ENCODE assay signal across 1 cellular context in the genomic region with DNA sequence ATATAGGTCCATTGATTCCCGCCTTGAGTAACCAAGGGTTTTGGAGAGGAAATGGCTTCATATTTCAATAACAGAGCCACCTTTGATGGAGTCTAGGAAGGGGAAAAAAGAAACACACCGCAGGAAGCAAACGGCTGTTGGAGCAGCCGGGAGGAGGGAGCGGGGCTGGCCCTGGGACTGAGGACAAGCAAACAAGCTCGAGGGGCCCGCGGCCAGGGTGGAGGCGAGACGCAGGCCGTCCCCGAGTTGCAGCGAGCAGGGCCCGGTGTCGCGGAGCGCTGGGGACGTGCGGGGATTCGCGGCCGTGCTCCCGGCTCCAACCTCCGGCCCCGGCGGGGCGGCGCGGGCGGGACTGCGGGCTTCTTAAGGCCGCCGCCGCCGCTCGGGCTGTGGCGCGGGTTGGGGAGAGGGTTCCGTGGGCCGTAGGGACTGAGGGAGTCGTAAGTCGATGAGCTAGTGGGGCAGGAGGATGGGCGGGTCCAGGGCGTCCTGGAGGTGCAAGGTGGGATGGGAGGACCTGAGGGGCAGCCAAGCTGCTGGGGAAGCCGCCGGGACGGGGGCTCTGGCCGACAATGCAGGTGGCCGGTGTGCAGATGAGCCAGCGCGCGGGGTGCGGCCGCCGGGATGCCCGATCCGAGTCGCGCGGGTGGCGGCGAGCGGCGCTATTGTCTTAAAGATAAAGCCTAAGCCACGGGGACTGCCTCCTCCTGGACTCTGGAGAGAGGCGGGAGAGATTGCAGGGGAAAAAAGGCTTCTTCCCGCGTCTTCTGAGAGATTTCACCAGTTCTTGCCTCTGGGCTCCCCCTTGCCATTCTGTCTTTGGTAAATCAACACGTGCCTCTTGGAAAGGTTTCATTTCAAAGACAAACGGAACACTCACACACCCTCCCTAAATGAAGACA.
TF ChIP-seq lines count a peak whose summit lies in the region.

No MANE protein-coding gene starts in this region.

TF ChIP-seq in HepG2, 621 proteins besides CTCF, POLR2A, EP300 and RAD21 (continued from another document and continues in another):
- TF ChIP-seq, protein P1, sequence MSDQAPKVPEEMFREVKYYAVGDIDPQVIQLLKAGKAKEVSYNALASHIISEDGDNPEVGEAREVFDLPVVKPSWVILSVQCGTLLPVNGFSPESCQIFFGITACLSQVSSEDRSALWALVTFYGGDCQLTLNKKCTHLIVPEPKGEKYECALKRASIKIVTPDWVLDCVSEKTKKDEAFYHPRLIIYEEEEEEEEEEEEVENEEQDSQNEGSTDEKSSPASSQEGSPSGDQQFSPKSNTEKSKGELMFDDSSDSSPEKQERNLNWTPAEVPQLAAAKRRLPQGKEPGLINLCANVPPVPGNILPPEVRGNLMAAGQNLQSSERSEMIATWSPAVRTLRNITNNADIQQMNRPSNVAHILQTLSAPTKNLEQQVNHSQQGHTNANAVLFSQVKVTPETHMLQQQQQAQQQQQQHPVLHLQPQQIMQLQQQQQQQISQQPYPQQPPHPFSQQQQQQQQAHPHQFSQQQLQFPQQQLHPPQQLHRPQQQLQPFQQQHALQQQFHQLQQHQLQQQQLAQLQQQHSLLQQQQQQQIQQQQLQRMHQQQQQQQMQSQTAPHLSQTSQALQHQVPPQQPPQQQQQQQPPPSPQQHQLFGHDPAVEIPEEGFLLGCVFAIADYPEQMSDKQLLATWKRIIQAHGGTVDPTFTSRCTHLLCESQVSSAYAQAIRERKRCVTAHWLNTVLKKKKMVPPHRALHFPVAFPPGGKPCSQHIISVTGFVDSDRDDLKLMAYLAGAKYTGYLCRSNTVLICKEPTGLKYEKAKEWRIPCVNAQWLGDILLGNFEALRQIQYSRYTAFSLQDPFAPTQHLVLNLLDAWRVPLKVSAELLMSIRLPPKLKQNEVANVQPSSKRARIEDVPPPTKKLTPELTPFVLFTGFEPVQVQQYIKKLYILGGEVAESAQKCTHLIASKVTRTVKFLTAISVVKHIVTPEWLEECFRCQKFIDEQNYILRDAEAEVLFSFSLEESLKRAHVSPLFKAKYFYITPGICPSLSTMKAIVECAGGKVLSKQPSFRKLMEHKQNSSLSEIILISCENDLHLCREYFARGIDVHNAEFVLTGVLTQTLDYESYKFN (CRISPR knock-in tag; conservative IDR thresholded peaks at IDR 0.05), result 0 out of 2 replicates have a peak, but pooled peaks have one; percentile 16
- no peak for TF ChIP-seq ZNF383 (CRISPR knock-in tag; IDR thresholded peaks at IDR 0.05; ENCODE audit: borderline replicate concordance)
- no peak for TF ChIP-seq HMGA1 (CRISPR knock-in tag; conservative IDR thresholded peaks at IDR 0.05)
- no peak for TF ChIP-seq EHMT2 (IDR thresholded peaks at IDR 0.05; ENCODE audit: borderline replicate concordance, low read depth, low read length)
- TF ChIP-seq EZH2 (conservative IDR thresholded peaks at IDR 0.05; ENCODE audit: low read depth, low read length), result no peak
- TF ChIP-seq ZNF557 (CRISPR knock-in tag; IDR thresholded peaks at IDR 0.05), result no peak
- TF ChIP-seq ZNF260 (CRISPR knock-in tag; IDR thresholded peaks at IDR 0.05; ENCODE audit: borderline replicate concordance, low read depth), result no peak
- TF ChIP-seq, protein P2, sequence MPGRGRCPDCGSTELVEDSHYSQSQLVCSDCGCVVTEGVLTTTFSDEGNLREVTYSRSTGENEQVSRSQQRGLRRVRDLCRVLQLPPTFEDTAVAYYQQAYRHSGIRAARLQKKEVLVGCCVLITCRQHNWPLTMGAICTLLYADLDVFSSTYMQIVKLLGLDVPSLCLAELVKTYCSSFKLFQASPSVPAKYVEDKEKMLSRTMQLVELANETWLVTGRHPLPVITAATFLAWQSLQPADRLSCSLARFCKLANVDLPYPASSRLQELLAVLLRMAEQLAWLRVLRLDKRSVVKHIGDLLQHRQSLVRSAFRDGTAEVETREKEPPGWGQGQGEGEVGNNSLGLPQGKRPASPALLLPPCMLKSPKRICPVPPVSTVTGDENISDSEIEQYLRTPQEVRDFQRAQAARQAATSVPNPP (CRISPR knock-in tag; IDR thresholded peaks at IDR 0.05), result no peak
- TF ChIP-seq RORA (CRISPR knock-in tag; IDR thresholded peaks at IDR 0.05), result no peak
- no peak for TF ChIP-seq ZNF24 (IDR thresholded peaks at IDR 0.05)
- no peak for TF ChIP-seq ZNF546 (CRISPR knock-in tag; conservative IDR thresholded peaks at IDR 0.05)
- no peak for TF ChIP-seq HHEX (CRISPR knock-in tag; IDR thresholded peaks at IDR 0.05)
- TF ChIP-seq RFXANK (CRISPR knock-in tag; IDR thresholded peaks at IDR 0.05), result no peak
- no peak for TF ChIP-seq ZNF75D (CRISPR knock-in tag; IDR thresholded peaks at IDR 0.05; ENCODE audit: borderline replicate concordance)
- TF ChIP-seq ZNF350 (CRISPR knock-in tag; IDR thresholded peaks at IDR 0.05; ENCODE audit: borderline replicate concordance, low read depth), result no peak
- 0 out of 2 replicates have a peak, but pooled peaks have one; percentile 72 for TF ChIP-seq MTF2 (CRISPR knock-in tag; IDR thresholded peaks at IDR 0.05; ENCODE audit: borderline replicate concordance)
- TF ChIP-seq SKI (IDR thresholded peaks at IDR 0.05; ENCODE audit: partially characterized antibody), result no peak
- no peak for TF ChIP-seq HNRNPL (IDR thresholded peaks at IDR 0.05; ENCODE audit: low read depth, low read length)
- TF ChIP-seq ERF (CRISPR knock-in tag; IDR thresholded peaks at IDR 0.05), result 0 out of 2 replicates have a peak, but pooled peaks have one; percentile 49
- no peak for TF ChIP-seq ZEB1 (IDR thresholded peaks at IDR 0.05; ENCODE audit: insufficient replicate concordance, low read depth)
- no peak for TF ChIP-seq ZNF605 (CRISPR knock-in tag; IDR thresholded peaks at IDR 0.05)
- TF ChIP-seq ZNF781 (CRISPR knock-in tag; IDR thresholded peaks at IDR 0.05; ENCODE audit: borderline replicate concordance, not compliant biosample characterization), result no peak
- TF ChIP-seq STAG1 (CRISPR knock-in tag; IDR thresholded peaks at IDR 0.05), result peak; percentile 79
- no peak for TF ChIP-seq ADNP (CRISPR knock-in tag; IDR thresholded peaks at IDR 0.05)
- 0 out of 2 replicates have a peak, but pooled peaks have one; percentile 35 for TF ChIP-seq PHF21A (CRISPR knock-in tag; IDR thresholded peaks at IDR 0.05)
- 0 out of 2 replicates have a peak, but pooled peaks have one; percentile 20 for TF ChIP-seq PPARG (CRISPR knock-in tag; conservative IDR thresholded peaks at IDR 0.05)
- peak; percentile 48; the same call in 1 of the 2 replicates for TF ChIP-seq GABPB1 (CRISPR knock-in tag; IDR thresholded peaks at IDR 0.05)
- TF ChIP-seq ZFP1 (CRISPR knock-in tag; IDR thresholded peaks at IDR 0.05), result no peak
- TF ChIP-seq SOX6 (IDR thresholded peaks at IDR 0.05), result no peak
- peak; percentile 41; the same call in 1 of the 2 replicates for TF ChIP-seq SOX6 (CRISPR knock-in tag; IDR thresholded peaks at IDR 0.05)
- TF ChIP-seq, protein P3, sequence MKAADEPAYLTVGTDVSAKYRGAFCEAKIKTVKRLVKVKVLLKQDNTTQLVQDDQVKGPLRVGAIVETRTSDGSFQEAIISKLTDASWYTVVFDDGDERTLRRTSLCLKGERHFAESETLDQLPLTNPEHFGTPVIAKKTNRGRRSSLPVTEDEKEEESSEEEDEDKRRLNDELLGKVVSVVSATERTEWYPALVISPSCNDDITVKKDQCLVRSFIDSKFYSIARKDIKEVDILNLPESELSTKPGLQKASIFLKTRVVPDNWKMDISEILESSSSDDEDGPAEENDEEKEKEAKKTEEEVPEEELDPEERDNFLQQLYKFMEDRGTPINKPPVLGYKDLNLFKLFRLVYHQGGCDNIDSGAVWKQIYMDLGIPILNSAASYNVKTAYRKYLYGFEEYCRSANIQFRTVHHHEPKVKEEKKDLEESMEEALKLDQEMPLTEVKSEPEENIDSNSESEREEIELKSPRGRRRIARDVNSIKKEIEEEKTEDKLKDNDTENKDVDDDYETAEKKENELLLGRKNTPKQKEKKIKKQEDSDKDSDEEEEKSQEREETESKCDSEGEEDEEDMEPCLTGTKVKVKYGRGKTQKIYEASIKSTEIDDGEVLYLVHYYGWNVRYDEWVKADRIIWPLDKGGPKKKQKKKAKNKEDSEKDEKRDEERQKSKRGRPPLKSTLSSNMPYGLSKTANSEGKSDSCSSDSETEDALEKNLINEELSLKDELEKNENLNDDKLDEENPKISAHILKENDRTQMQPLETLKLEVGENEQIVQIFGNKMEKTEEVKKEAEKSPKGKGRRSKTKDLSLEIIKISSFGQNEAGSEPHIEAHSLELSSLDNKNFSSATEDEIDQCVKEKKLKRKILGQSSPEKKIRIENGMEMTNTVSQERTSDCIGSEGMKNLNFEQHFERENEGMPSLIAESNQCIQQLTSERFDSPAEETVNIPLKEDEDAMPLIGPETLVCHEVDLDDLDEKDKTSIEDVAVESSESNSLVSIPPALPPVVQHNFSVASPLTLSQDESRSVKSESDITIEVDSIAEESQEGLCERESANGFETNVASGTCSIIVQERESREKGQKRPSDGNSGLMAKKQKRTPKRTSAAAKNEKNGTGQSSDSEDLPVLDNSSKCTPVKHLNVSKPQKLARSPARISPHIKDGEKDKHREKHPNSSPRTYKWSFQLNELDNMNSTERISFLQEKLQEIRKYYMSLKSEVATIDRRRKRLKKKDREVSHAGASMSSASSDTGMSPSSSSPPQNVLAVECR (CRISPR knock-in tag; IDR thresholded peaks at IDR 0.05; ENCODE audit: borderline replicate concordance), result peak; percentile 43; the same call in 1 of the 2 replicates
- TF ChIP-seq, protein P4, sequence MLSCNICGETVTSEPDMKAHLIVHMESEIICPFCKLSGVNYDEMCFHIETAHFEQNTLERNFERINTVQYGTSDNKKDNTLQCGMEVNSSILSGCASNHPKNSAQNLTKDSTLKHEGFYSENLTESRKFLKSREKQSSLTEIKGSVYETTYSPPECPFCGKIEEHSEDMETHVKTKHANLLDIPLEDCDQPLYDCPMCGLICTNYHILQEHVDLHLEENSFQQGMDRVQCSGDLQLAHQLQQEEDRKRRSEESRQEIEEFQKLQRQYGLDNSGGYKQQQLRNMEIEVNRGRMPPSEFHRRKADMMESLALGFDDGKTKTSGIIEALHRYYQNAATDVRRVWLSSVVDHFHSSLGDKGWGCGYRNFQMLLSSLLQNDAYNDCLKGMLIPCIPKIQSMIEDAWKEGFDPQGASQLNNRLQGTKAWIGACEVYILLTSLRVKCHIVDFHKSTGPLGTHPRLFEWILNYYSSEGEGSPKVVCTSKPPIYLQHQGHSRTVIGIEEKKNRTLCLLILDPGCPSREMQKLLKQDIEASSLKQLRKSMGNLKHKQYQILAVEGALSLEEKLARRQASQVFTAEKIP (CRISPR knock-in tag; IDR thresholded peaks at IDR 0.05; ENCODE audit: borderline replicate concordance), result no peak
- TF ChIP-seq, protein P5, sequence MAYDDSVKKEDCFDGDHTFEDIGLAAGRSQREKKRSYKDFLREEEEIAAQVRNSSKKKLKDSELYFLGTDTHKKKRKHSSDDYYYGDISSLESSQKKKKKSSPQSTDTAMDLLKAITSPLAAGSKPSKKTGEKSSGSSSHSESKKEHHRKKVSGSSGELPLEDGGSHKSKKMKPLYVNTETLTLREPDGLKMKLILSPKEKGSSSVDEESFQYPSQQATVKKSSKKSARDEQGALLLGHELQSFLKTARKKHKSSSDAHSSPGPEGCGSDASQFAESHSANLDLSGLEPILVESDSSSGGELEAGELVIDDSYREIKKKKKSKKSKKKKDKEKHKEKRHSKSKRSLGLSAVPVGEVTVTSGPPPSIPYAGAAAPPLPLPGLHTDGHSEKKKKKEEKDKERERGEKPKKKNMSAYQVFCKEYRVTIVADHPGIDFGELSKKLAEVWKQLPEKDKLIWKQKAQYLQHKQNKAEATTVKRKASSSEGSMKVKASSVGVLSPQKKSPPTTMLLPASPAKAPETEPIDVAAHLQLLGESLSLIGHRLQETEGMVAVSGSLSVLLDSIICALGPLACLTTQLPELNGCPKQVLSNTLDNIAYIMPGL (CRISPR knock-in tag; IDR thresholded peaks at IDR 0.05; ENCODE audit: borderline replicate concordance in 1 of 2, low read depth in 1 of 2), result peak; percentile 61 to 89; a peak in 3 of 4 replicates
- TF ChIP-seq ISL2 (CRISPR knock-in tag; IDR thresholded peaks at IDR 0.05), result no peak
- no peak for TF ChIP-seq ZNF326 (CRISPR knock-in tag; IDR thresholded peaks at IDR 0.05; ENCODE audit: borderline replicate concordance)
- TF ChIP-seq ZFY (CRISPR knock-in tag; IDR thresholded peaks at IDR 0.05), result no peak; the same call in 1 of the 2 replicates
- TF ChIP-seq, protein P6, sequence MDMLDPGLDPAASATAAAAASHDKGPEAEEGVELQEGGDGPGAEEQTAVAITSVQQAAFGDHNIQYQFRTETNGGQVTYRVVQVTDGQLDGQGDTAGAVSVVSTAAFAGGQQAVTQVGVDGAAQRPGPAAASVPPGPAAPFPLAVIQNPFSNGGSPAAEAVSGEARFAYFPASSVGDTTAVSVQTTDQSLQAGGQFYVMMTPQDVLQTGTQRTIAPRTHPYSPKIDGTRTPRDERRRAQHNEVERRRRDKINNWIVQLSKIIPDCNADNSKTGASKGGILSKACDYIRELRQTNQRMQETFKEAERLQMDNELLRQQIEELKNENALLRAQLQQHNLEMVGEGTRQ (IDR thresholded peaks at IDR 0.05; ENCODE audit: low read depth, low read length), result no peak
- TF ChIP-seq, protein P6 (CRISPR knock-in tag; IDR thresholded peaks at IDR 0.05; ENCODE audit: borderline replicate concordance), result no peak
- no peak for TF ChIP-seq U2AF2 (IDR thresholded peaks at IDR 0.05; ENCODE audit: low read depth, low read length)
- TF ChIP-seq ZNF670 (CRISPR knock-in tag; IDR thresholded peaks at IDR 0.05; ENCODE audit: borderline replicate concordance), result no peak
- no peak for TF ChIP-seq TEAD2 (CRISPR knock-in tag; IDR thresholded peaks at IDR 0.05)
- TF ChIP-seq, protein P7, sequence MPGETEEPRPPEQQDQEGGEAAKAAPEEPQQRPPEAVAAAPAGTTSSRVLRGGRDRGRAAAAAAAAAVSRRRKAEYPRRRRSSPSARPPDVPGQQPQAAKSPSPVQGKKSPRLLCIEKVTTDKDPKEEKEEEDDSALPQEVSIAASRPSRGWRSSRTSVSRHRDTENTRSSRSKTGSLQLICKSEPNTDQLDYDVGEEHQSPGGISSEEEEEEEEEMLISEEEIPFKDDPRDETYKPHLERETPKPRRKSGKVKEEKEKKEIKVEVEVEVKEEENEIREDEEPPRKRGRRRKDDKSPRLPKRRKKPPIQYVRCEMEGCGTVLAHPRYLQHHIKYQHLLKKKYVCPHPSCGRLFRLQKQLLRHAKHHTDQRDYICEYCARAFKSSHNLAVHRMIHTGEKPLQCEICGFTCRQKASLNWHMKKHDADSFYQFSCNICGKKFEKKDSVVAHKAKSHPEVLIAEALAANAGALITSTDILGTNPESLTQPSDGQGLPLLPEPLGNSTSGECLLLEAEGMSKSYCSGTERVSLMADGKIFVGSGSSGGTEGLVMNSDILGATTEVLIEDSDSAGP (CRISPR knock-in tag; IDR thresholded peaks at IDR 0.05; ENCODE audit: borderline replicate concordance), result peak; percentile 63; the same call in 1 of the 2 replicates
